10 cellular contexts compared by ENCODE assay signal in the genomic region with DNA sequence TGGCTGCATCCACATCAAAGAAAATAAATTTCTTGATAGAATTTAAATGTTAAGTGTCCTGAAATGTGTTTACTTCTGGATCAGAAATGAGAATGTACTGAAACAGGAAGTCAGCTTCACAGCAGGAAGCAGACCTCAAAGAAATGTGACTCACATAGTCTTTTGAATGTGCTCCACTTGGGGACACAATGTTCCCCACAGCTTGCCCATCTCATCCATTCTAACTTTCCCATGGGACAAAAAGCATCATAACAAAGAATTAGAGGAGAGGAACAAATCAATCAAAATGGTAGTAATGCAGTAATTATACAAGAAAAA.
DNase-seq lines count a peak whose midpoint lies in the region; ATAC-seq, FAIRE-seq and TF ChIP-seq lines count a peak whose summit lies in the region.
"Had no signal": no experiment of that assay in that cellular context is flagged by ENCODE, and none has a peak within 500 bp of the region (broad histone marks: within the 10 kb centered on the region; RNA-seq: fewer than 3 reads in every experiment).

No MANE protein-coding gene starts in this region.

- H3K4me1 ChIP-seq in small intestine (ENCODE audit: control insufficient read depth in 2 of 2, insufficient read depth in 1 of 2, low read depth in 1 of 2, low read length in 1 of 2) (peaks cover 0 to 5% of the 10 kb centered on the region in 2 donors), trophoblast cell (ENCODE audit: control insufficient read depth in 1 of 2, insufficient read depth in 2 of 2, low read length in 2 of 2) (peaks cover 0 to 2% of the 10 kb centered on the region in 2 experiments)

- no peak overlapping the region for H3K23ac ChIP-seq in trophoblast cell (ENCODE audit: low read length)

- H2BK5ac ChIP-seq in trophoblast cell (ENCODE audit: low read depth, low read length, poor library complexity): no peak overlapping the region

- H3K9me3 ChIP-seq in small intestine (ENCODE audit: control insufficient read depth, low read depth): no peaks in the 10 kb centered on the region
- no peaks in the 10 kb centered on the region for H3K9me3 ChIP-seq in trophoblast cell (ENCODE audit: insufficient read depth, low read depth, low read length)

- no peak for TF ChIP-seq CTCF in HFFc6 (IDR thresholded peaks at IDR 0.05)

- H3K4ac ChIP-seq in trophoblast cell (ENCODE audit: low read depth, low read length): no peak overlapping the region

- H2AK5ac ChIP-seq in trophoblast cell (ENCODE audit: low read length): no peak overlapping the region

- ATAC-seq in T-cell (replicated peaks in 1 of 4): peak; percentile 84 to 94 (median 93)

- H2AFZ ChIP-seq in trophoblast cell (ENCODE audit: insufficient read depth, low read length, poor library complexity): no peak overlapping the region

- H3K4me1 Mint-ChIP-seq in HFFc6 (ENCODE audit: low read depth): peaks cover 28% of the 10 kb centered on the region
- peaks cover 51 to 55% (median 52%) of the 10 kb centered on the region in 3 donors for H3K4me1 Mint-ChIP-seq in T-cell

- no peak overlapping the region for H3K14ac ChIP-seq in trophoblast cell (ENCODE audit: low read length)

- no peak overlapping the region for H3K4me3 Mint-ChIP-seq in HFFc6
- H3K4me3 Mint-ChIP-seq in T-cell: peak overlapping the region; percentile 74 to 80 (median 76)

- DNase-seq in HFFc6 (no peak), T-cell (peak in 8 of 34 experiments; percentile 7 to 66 (median 10)), fibroblast of gingiva (ENCODE audit: low read depth) (peak; percentile 55), small intestine (peak; percentile 48), posterior cingulate gyrus (no peak), trophoblast cell (no peak)
- no peak for DNase-seq in stimulated activated CD4-positive, alpha-beta T cell treated with anti-CD3 and anti-CD28 coated beads, Interleukin-1b, Interleukin-23, amount 100 ng/mL, for 48 hours
- DNase-seq in activated CD4-positive, alpha-beta T cell treated with anti-CD3 and anti-CD28 coated beads for 48 hours: no peak
- DNase-seq: activated CD8-positive, alpha-beta memory T cell treated with anti-CD3 and anti-CD28 coated beads, Interleukin-2, amount 50 U/mL, for 4 hours; NCI-H1417 had no signal

- no peak overlapping the region for H3K9ac ChIP-seq in trophoblast cell (ENCODE audit: low read length)

- CTCF ChIA-PET in T-cell (lab: Charles Lee): interaction anchor here in 1 of 2 donors (1.0 kb wide), 1 partner anchor 9 kb away, joined by 3 read pairs; no protein-coding TSS in a partner anchor

- no peak overlapping the region for H4K8ac ChIP-seq in trophoblast cell (ENCODE audit: low read depth, low read length)

- H3K4me2 ChIP-seq in trophoblast cell (ENCODE audit: low read length): no peak overlapping the region

- no peak overlapping the region for H4K91ac ChIP-seq in trophoblast cell (ENCODE audit: low read depth, low read length)

- H4K12ac ChIP-seq in trophoblast cell (ENCODE audit: low read depth, low read length): no peak overlapping the region

- H3K27ac Mint-ChIP-seq in HFFc6 (peak overlapping the region; percentile 4; the same call in 1 of the 2 replicates), T-cell (peak overlapping the region; percentile 96 to 98)

- no peaks in the 10 kb centered on the region for H3K27me3 ChIP-seq in small intestine (ENCODE audit: control insufficient read depth in 2 of 2, insufficient read depth in 2 of 2, low read length in 2 of 2)
- H3K27me3 ChIP-seq in trophoblast cell (ENCODE audit: insufficient read depth, low read length): no peaks in the 10 kb centered on the region

- intact Hi-C loops in posterior cingulate gyrus (cut with DNase I): no loop called here

- H3K4me3 ChIP-seq in small intestine (ENCODE audit: low read depth in 1 of 2, low read length in 2 of 2) (no peak overlapping the region), trophoblast cell (ENCODE audit: low read depth, low read length) (no peak overlapping the region)

- H3K27me3 Mint-ChIP-seq in HFFc6 (ENCODE audit: insufficient read depth): no peaks in the 10 kb centered on the region
- H3K27me3 Mint-ChIP-seq in T-cell: no peaks in the 10 kb centered on the region

- H3K9me3 Mint-ChIP-seq in HFFc6 (no peaks in the 10 kb centered on the region), T-cell (no peaks in the 10 kb centered on the region)

- H3K27ac ChIP-seq in small intestine (ENCODE audit: low read depth in 1 of 2, low read length in 1 of 2) (peak overlapping the region in 1 of 2 donors; percentile 97), trophoblast cell (ENCODE audit: low read depth, low read length) (no peak overlapping the region)

- POLR2A ChIA-PET in T-cell (lab: Charles Lee): interaction anchor here in 1 of 2 donors (0.6 kb wide), 1 partner anchor 269 kb away, joined by 4 read pairs; no protein-coding TSS in a partner anchor

- no peak overlapping the region for H2BK12ac ChIP-seq in trophoblast cell (ENCODE audit: low read length)

- no peaks in the 10 kb centered on the region for H3K79me1 ChIP-seq in trophoblast cell (ENCODE audit: low read length)

- no peak overlapping the region for H3K18ac ChIP-seq in trophoblast cell (ENCODE audit: low read length)

- FAIRE-seq in small intestine (lab: Jason Lieb, UNC): no peak

- H3K79me2 ChIP-seq in trophoblast cell (ENCODE audit: control insufficient read depth, insufficient read depth, low read length, poor library complexity): no peaks in the 10 kb centered on the region

- H3K36me3 ChIP-seq in small intestine (ENCODE audit: control insufficient read depth in 2 of 2, insufficient read depth in 2 of 2, low read length in 2 of 2) (no peaks in the 10 kb centered on the region), trophoblast cell (ENCODE audit: control insufficient read depth in 1 of 2, insufficient read depth in 2 of 2, low read length in 2 of 2) (no peaks in the 10 kb centered on the region)

- no peak overlapping the region for H2BK120ac ChIP-seq in trophoblast cell (ENCODE audit: insufficient read depth, low read length, poor library complexity)

- H3K36me3 Mint-ChIP-seq in HFFc6 (ENCODE audit: low read depth) (no peaks in the 10 kb centered on the region), T-cell (no peaks in the 10 kb centered on the region)

Comparison
In these comparisons a context has a peak if more than half of its experiments do, and no peak if none do; other contexts are left out.
1. DNase-seq: peak in fibroblast of gingiva (single experiment) and small intestine (single experiment); none in HFFc6 (single experiment), posterior cingulate gyrus (0 of 10), stimulated activated CD4-positive, alpha-beta T cell treated with anti-CD3 and anti-CD28 coated beads, Interleukin-1b, Interleukin-23, amount 100 ng/mL, for 48 hours (single experiment), activated CD4-positive, alpha-beta T cell treated with anti-CD3 and anti-CD28 coated beads for 48 hours (single experiment) and trophoblast cell (0 of 2).